In the genomic region with DNA sequence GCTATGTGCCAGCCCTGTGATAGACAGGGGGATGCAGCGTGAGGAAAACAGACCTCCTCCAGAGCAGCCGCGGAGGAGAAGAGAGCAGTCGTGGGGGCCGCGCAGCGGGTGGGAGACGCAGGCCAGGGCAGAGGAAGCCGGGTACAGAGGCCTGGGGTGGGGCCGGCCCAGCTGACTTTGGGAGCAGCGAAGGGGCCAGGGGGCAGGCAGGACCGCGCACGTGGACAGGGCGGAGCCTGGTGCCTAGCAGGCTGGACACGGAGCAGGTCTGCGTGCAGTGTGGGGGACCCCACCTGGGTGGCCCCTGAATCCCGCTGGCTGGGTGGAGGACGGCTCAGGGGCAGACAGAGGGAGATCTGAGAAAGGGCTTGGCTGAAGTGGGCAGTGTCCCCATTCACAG, we compare ENCODE assay signal across 15 cellular contexts. TPM values are rescaled to one million over a fixed set of nuclear protein-coding genes. Genes with fewer than 3 reads are reported as not detected.
A peak's percentile ranks its signal among the peaks of the same experiment; 100 is the strongest.
DNase-seq lines count a peak whose midpoint lies in the region; ATAC-seq and TF ChIP-seq lines count a peak whose summit lies in the region.
"Had no signal": no experiment of that assay in that cellular context is flagged by ENCODE, and none has a peak within 500 bp of the region (broad histone marks: within the 10 kb centered on the region; RNA-seq: fewer than 3 reads in every experiment).

No MANE protein-coding gene starts in this region.

- H3K27ac ChIP-seq in left ventricle myocardium inferior (replicated peaks) (no peak overlapping the region), mesendoderm (ENCODE audit: low read depth, low read length) (no peak overlapping the region), esophagus squamous epithelium (peak overlapping the region in 1 of 4 donors; percentile 21), A673 (ENCODE audit: low read depth, low read length, poor library complexity, severe bottlenecking) (no peak overlapping the region)
- H3K27ac ChIP-seq: A549 had no signal

- intact Hi-C loops in left cardiac atrium (cut with DNase I) = no loop called here
- intact Hi-C loops in Right ventricle myocardium superior (cut with DNase I) = no loop called here
- intact Hi-C loops in left ventricle myocardium inferior (cut with micrococcal nuclease) = no loop called here
- intact Hi-C loops in esophagus squamous epithelium (cut with DNase I) = no loop called here
- intact Hi-C loops in A673 (cut with micrococcal nuclease; ENCODE audit: unreplicated experiment) = no loop called here

- BruUV-seq in A673 (replicated peaks; lab: Mats Ljungman, UMichigan) = no TSS peak

- no peak overlapping the region for H2BK120ac ChIP-seq in mesendoderm (ENCODE audit: low read depth, low read length)

- CTCF ChIA-PET in A673 (lab: Charles Lee) = no interaction called here

- POLR2A ChIA-PET in A673 (lab: Charles Lee; ENCODE audit: low non-redundant PET) = no interaction called here

- H3K4ac ChIP-seq in mesendoderm (ENCODE audit: low read depth, low read length) = no peak overlapping the region

- H3K27ac Mint-ChIP-seq in stimulated activated memory B cell treated with anti-CD40 and anti-IgM and Interleukin-4, amounts not matched to agents 10 μg/mL and 1 μg/mL and 100 μg/mL, for 72 hours = no peak overlapping the region
- H3K27ac Mint-ChIP-seq: CD4-positive, alpha-beta T cell; GM23338 had no signal

- no peak overlapping the region for H2BK5ac ChIP-seq in mesendoderm (ENCODE audit: low read length)

- peaks cover 17% of the 10 kb centered on the region for H3K4me1 ChIP-seq in left ventricle myocardium inferior
- peaks cover 2% of the 10 kb centered on the region for H3K4me1 ChIP-seq in mesendoderm (ENCODE audit: control insufficient read depth, low read depth, low read length)
- peaks cover 0 to 11% (median 0%) of the 10 kb centered on the region in 3 donors for H3K4me1 ChIP-seq in esophagus squamous epithelium
- H3K4me1 ChIP-seq in A673 (ENCODE audit: insufficient read depth, low read length, poor library complexity, severe bottlenecking) = no peaks in the 10 kb centered on the region
- H3K4me1 ChIP-seq: A549 had no signal

- no peak overlapping the region for H3K18ac ChIP-seq in mesendoderm (ENCODE audit: low read length)

- H3K79me2 ChIP-seq in mesendoderm (ENCODE audit: control insufficient read depth, insufficient read depth, low read length) = no peaks in the 10 kb centered on the region

- no peak overlapping the region for H3K9ac ChIP-seq in mesendoderm (ENCODE audit: low read length)

- no peak overlapping the region for H4K5ac ChIP-seq in mesendoderm (ENCODE audit: low read length)

- TF ChIP-seq CTCF in left ventricle myocardium inferior (IDR thresholded peaks at IDR 0.05; ENCODE audit: borderline replicate concordance) (no peak), esophagus squamous epithelium (IDR thresholded peaks at IDR 0.05) (no peak), A673 (conservative IDR thresholded peaks at IDR 0.05; ENCODE audit: low read depth, low read length) (no peak)

- peaks cover 11% of the 10 kb centered on the region for H3K36me3 Mint-ChIP-seq in stimulated activated memory B cell treated with anti-CD40 and anti-IgM and Interleukin-4, amounts not matched to agents 10 μg/mL and 1 μg/mL and 100 μg/mL, for 72 hours

- H3K4me2 ChIP-seq in mesendoderm (ENCODE audit: low read length) = no peak overlapping the region
- H3K4me2 ChIP-seq: A549, GM23338 had no signal

- H2AK5ac ChIP-seq in mesendoderm (ENCODE audit: low read length) = no peak overlapping the region

- H3K27me3 ChIP-seq in left ventricle myocardium inferior (ENCODE audit: low read depth) = no peaks in the 10 kb centered on the region
- H3K27me3 ChIP-seq in mesendoderm (ENCODE audit: insufficient read depth, low read length, poor library complexity) = no peaks in the 10 kb centered on the region
- no peaks in the 10 kb centered on the region for H3K27me3 ChIP-seq in esophagus squamous epithelium
- no peaks in the 10 kb centered on the region for H3K27me3 ChIP-seq in A673 (replicated peaks; ENCODE audit: insufficient read depth, low read depth, low read length, poor library complexity)

- DNase-seq in left cardiac atrium = peak; percentile 53
- no peak for DNase-seq in Right ventricle myocardium superior
- DNase-seq in left ventricle myocardium inferior = no peak
- DNase-seq in mesendoderm = no peak
- no peak for DNase-seq in esophagus squamous epithelium (lab: John Stamatoyannopoulos, UW)
- no peak for DNase-seq in A673 (ENCODE audit: low spot score)
- DNase-seq: CD4-positive, alpha-beta T cell; MM.1S; NCI-H1105; NCI-H187; NCI-H69 had no signal

- H3K79me1 ChIP-seq in mesendoderm (ENCODE audit: low read length) = no peaks in the 10 kb centered on the region

- H3K36me3 ChIP-seq in left ventricle myocardium inferior (no peaks in the 10 kb centered on the region), mesendoderm (ENCODE audit: control insufficient read depth, insufficient read depth, low read length) (no peaks in the 10 kb centered on the region), esophagus squamous epithelium (no peaks in the 10 kb centered on the region), A673 (ENCODE audit: insufficient read depth, low read length, poor library complexity, severe bottlenecking) (no peaks in the 10 kb centered on the region)

- no CpG with 5 or more reads among the region's 19 CpGs for WGBS in mesendoderm (ENCODE audit: extremely low coverage, insufficient coverage, low lambda C conversion rate)
- WGBS in esophagus squamous epithelium, 2 donors = 70 to 80% methylated on average over 2 to 15 of the region's 19 CpGs

- H3K27me3 Mint-ChIP-seq in stimulated activated memory B cell treated with anti-CD40 and anti-IgM and Interleukin-4, amounts not matched to agents 10 μg/mL and 1 μg/mL and 100 μg/mL, for 72 hours = no peaks in the 10 kb centered on the region
- H3K27me3 Mint-ChIP-seq: CD4-positive, alpha-beta T cell had no signal

- H3K4me3 ChIP-seq in left ventricle myocardium inferior (peak overlapping the region; percentile 44), mesendoderm (ENCODE audit: low read length) (no peak overlapping the region), esophagus squamous epithelium (peak overlapping the region in 1 of 4 donors; percentile 28), A673 (ENCODE audit: low read depth, low read length, poor library complexity, severe bottlenecking) (no peak overlapping the region)
- H3K4me3 ChIP-seq: A549, GM23338 had no signal

- H3K23ac ChIP-seq in mesendoderm (ENCODE audit: low read length) = peak overlapping the region; percentile 31

- ATAC-seq in left cardiac atrium (peak in 1 of 2 donors; percentile 5), Right ventricle myocardium superior (ENCODE audit: poor library complexity) (no peak), HG02885 (IDR thresholded peaks at IDR 0.05; ENCODE audit: poor library complexity, unreplicated experiment) (no peak)
- ATAC-seq in stimulated activated memory B cell treated with anti-CD40 and anti-IgM and Interleukin-4, amounts not matched to agents 10 μg/mL and 1 μg/mL and 100 μg/mL, for 72 hours = peak; percentile 14
- ATAC-seq: GM23338 had no signal

- peaks cover 5% of the 10 kb centered on the region for H3K4me1 Mint-ChIP-seq in stimulated activated memory B cell treated with anti-CD40 and anti-IgM and Interleukin-4, amounts not matched to agents 10 μg/mL and 1 μg/mL and 100 μg/mL, for 72 hours
- H3K4me1 Mint-ChIP-seq: GM23338 had no signal

- no peaks in the 10 kb centered on the region for H3K9me3 Mint-ChIP-seq in stimulated activated memory B cell treated with anti-CD40 and anti-IgM and Interleukin-4, amounts not matched to agents 10 μg/mL and 1 μg/mL and 100 μg/mL, for 72 hours
- H3K9me3 Mint-ChIP-seq: CD4-positive, alpha-beta T cell; GM23338 had no signal

- no peak overlapping the region for H2BK15ac ChIP-seq in mesendoderm (replicated peaks; ENCODE audit: low read depth)

- H3K9me3 ChIP-seq in left ventricle myocardium inferior (replicated peaks) (no peaks in the 10 kb centered on the region), esophagus squamous epithelium (no peaks in the 10 kb centered on the region), A673 (ENCODE audit: low read depth, low read length, poor library complexity, severe bottlenecking) (no peaks in the 10 kb centered on the region)
- H3K9me3 ChIP-seq: A549 had no signal

- H4K8ac ChIP-seq in mesendoderm (ENCODE audit: low read depth, low read length) = no peak overlapping the region

- H3K4me3 Mint-ChIP-seq in stimulated activated memory B cell treated with anti-CD40 and anti-IgM and Interleukin-4, amounts not matched to agents 10 μg/mL and 1 μg/mL and 100 μg/mL, for 72 hours = no peak overlapping the region
- H3K4me3 Mint-ChIP-seq: CD4-positive, alpha-beta T cell; GM23338 had no signal

- TF ChIP-seq POLR2A in esophagus squamous epithelium (IDR thresholded peaks at IDR 0.05) = no peak

- H3K56ac ChIP-seq in mesendoderm (ENCODE audit: low read length) = peak overlapping the region; percentile 5

RNA-seq across cellular contexts. Expression of a gene that starts 46.2 kb away (rescaled TPM):
- total RNA-seq in left cardiac atrium = 10 to 100 TPM in 1 of 2 donors, 1 to 10 TPM in 1; 7.0 to 11.5 TPM
- 3.6 TPM for total RNA-seq in Right ventricle myocardium superior
- 5.7 TPM for total RNA-seq in left ventricle myocardium inferior
- polyA plus RNA-seq in mesendoderm (2013, experiment 1 of 2) = 2.5 TPM
- polyA plus RNA-seq in mesendoderm (2013, experiment 2 of 2) = 2.5 TPM
- 1 to 10 TPM in 3 of 4 donors, under 1 TPM in 1; 0.67 to 1.7 (median 1.2) TPM for total RNA-seq in esophagus squamous epithelium
- total RNA-seq in A673 (2021) = 5.6 and 6.7 TPM in 2 replicates
